Comparison of ENCODE assay signal across 8 cellular contexts in genomic region chr16:8905168-8905762, GRCh38. TPM values are rescaled to one million over a fixed set of nuclear protein-coding genes. Genes with fewer than 3 reads are reported as not detected.
DNase-seq lines count a peak whose midpoint lies in the region; ATAC-seq and TF ChIP-seq lines count a peak whose summit lies in the region.

No MANE protein-coding gene starts in this region.

- H3K27me3 ChIP-seq in adrenal gland, result no peaks in the 10 kb centered on the region

- H3K36me3 ChIP-seq in adrenal gland (replicated peaks in 1 of 2), result peaks cover 0 to 98% of the 10 kb centered on the region in 2 donors

- peaks cover 26% of the 10 kb centered on the region for H3K4me1 Mint-ChIP-seq in activated CD4-positive, alpha-beta T cell treated with anti-CD3 and anti-CD28 coated beads, Interleukin-2, amount 10 ng/mL, durations not matched to agents 7 days and 5 days
- peaks cover 0 to 7% (median 0%) of the 10 kb centered on the region in 3 donors for H3K4me1 Mint-ChIP-seq in naive B cell

- ATAC-seq in naive B cell (ENCODE audit: low read depth in 2 of 2) (peak; percentile 76 to 77), GM18873 (IDR thresholded peaks at IDR 0.05; ENCODE audit: low FRiP score, unreplicated experiment) (no peak)

- no peak for TF ChIP-seq POLR2A in adrenal gland (IDR thresholded peaks at IDR 0.05)

- no peak overlapping the region for H3K4me3 Mint-ChIP-seq in activated CD4-positive, alpha-beta T cell treated with anti-CD3 and anti-CD28 coated beads, Interleukin-2, amount 10 ng/mL, durations not matched to agents 7 days and 5 days
- H3K4me3 Mint-ChIP-seq in naive B cell, result no peak overlapping the region

- H3K4me1 ChIP-seq in adrenal gland (replicated peaks in 1 of 2), result peaks cover 0 to 15% of the 10 kb centered on the region in 2 donors

- 72 to 82% (median 79%) methylated on average over 13 of the region's 13 CpGs for WGBS in adrenal gland, 4 donors

- POLR2A ChIA-PET in activated CD4-positive, alpha-beta T cell treated with anti-CD3 and anti-CD28 coated beads, Interleukin-2, amount 10 ng/mL, durations not matched to agents 7 days and 5 days (lab: Charles Lee), result interaction anchor here (0.7 kb wide), 1 partner anchor 9 kb away, joined by 5 read pairs; no protein-coding TSS in a partner anchor

- no peaks in the 10 kb centered on the region for H3K9me3 Mint-ChIP-seq in activated CD4-positive, alpha-beta T cell treated with anti-CD3 and anti-CD28 coated beads, Interleukin-2, amount 10 ng/mL, durations not matched to agents 7 days and 5 days
- no peaks in the 10 kb centered on the region for H3K9me3 Mint-ChIP-seq in naive B cell

- H3K27ac Mint-ChIP-seq in activated CD4-positive, alpha-beta T cell treated with anti-CD3 and anti-CD28 coated beads, Interleukin-2, amount 10 ng/mL, durations not matched to agents 7 days and 5 days, result peak overlapping the region; percentile 12
- peak overlapping the region; percentile 3 to 59 (median 25) for H3K27ac Mint-ChIP-seq in naive B cell

- H3K27me3 Mint-ChIP-seq in activated CD4-positive, alpha-beta T cell treated with anti-CD3 and anti-CD28 coated beads, Interleukin-2, amount 10 ng/mL, durations not matched to agents 7 days and 5 days, result no peaks in the 10 kb centered on the region
- no peaks in the 10 kb centered on the region for H3K27me3 Mint-ChIP-seq in naive B cell

- H3K4me3 ChIP-seq in adrenal gland, result no peak overlapping the region

- DNase-seq in activated CD4-positive, alpha-beta T cell treated with anti-CD3 and anti-CD28 coated beads, Interleukin-2, amount 10 ng/mL, durations not matched to agents 7 days and 5 days, result peak; percentile 49
- no peak for DNase-seq in activated CD4-positive, alpha-beta T cell treated with anti-CD3 and anti-CD28 coated beads for 4 hours
- DNase-seq in MV-4-11 (lab: John Stamatoyannopoulos, UW) (peak; percentile 44), adrenal gland (no peak), naive B cell (peak; percentile 14), foreskin melanocyte (no peak), caudate nucleus (lab: John Stamatoyannopoulos, UW) (no peak)

- no peaks in the 10 kb centered on the region for H3K9me3 ChIP-seq in adrenal gland (replicated peaks in 1 of 3)

- no peak overlapping the region for H3K27ac ChIP-seq in adrenal gland
- no peak overlapping the region for H3K27ac ChIP-seq in caudate nucleus (ENCODE audit: low read depth, low read length)

- peaks cover 78% of the 10 kb centered on the region for H3K36me3 Mint-ChIP-seq in activated CD4-positive, alpha-beta T cell treated with anti-CD3 and anti-CD28 coated beads, Interleukin-2, amount 10 ng/mL, durations not matched to agents 7 days and 5 days (ENCODE audit: low read depth)
- peaks cover 11 to 27% of the 10 kb centered on the region in 2 donors for H3K36me3 Mint-ChIP-seq in naive B cell

- CTCF ChIA-PET in activated CD4-positive, alpha-beta T cell treated with anti-CD3 and anti-CD28 coated beads, Interleukin-2, amount 10 ng/mL, durations not matched to agents 7 days and 5 days (lab: Charles Lee), result interaction anchor here (1.5 kb wide), 1 partner anchor 19 kb away, joined by 4 read pairs; no protein-coding TSS in a partner anchor

- intact Hi-C loops in adrenal gland (cut with DNase I), result no loop called here

- TF ChIP-seq CTCF in adrenal gland (IDR thresholded peaks at IDR 0.05), result peak in 4 of 6 experiments; percentile 20 to 29 (median 24)

RNA-seq across cellular contexts. Expression of gene LITAFD, which starts 23.1 kb away (rescaled TPM):
- total RNA-seq in activated CD4-positive, alpha-beta T cell treated with anti-CD3 and anti-CD28 coated beads, Interleukin-2, amount 10 ng/mL, durations not matched to agents 7 days and 5 days, result not detected
- not detected for total RNA-seq in adrenal gland
- polyA plus RNA-seq in adrenal gland (not detected), naive B cell (ENCODE audit: low read depth in 6 of 6) (not detected)

RNA-seq across cellular contexts. Expression of gene CARHSP1, which starts 36.5 kb away (rescaled TPM):
- 100 to 1,000 TPM; 172 to 189 TPM for total RNA-seq in activated CD4-positive, alpha-beta T cell treated with anti-CD3 and anti-CD28 coated beads, Interleukin-2, amount 10 ng/mL, durations not matched to agents 7 days and 5 days
- total RNA-seq in adrenal gland, result 100 to 1,000 TPM; 124 to 314 (median 200) TPM
- polyA plus RNA-seq in adrenal gland (100 to 1,000 TPM in 2 of 3 donors, 10 to 100 TPM in 1; 87.6 to 194 (median 171) TPM), naive B cell (ENCODE audit: low read depth in 6 of 6) (10 to 100 TPM; 37.0 to 62.1 (median 50.3) TPM)

RNA-seq across cellular contexts. Expression of gene USP7, which starts 58.4 kb away (rescaled TPM):
- total RNA-seq in activated CD4-positive, alpha-beta T cell treated with anti-CD3 and anti-CD28 coated beads, Interleukin-2, amount 10 ng/mL, durations not matched to agents 7 days and 5 days, result 100 to 1,000 TPM; 157 to 160 TPM
- 10 to 100 TPM; 34.1 to 95.0 (median 75.8) TPM for total RNA-seq in adrenal gland
- polyA plus RNA-seq in adrenal gland, result 100 to 1,000 TPM in 1 of 3 donors, 10 to 100 TPM in 2; 23.7 to 121 (median 28.5) TPM
- polyA plus RNA-seq in naive B cell (ENCODE audit: low read depth in 6 of 6), result 10 to 100 TPM in 4 of 6 donors, 1 to 10 TPM in 2; 4.4 to 21.5 (median 12.2) TPM

Comparison
In these comparisons a context has a peak if more than half of its experiments do, and no peak if none do; other contexts are left out.
1. DNase-seq: peak in activated CD4-positive, alpha-beta T cell treated with anti-CD3 and anti-CD28 coated beads, Interleukin-2, amount 10 ng/mL, durations not matched to agents 7 days and 5 days (single experiment), MV-4-11 (single experiment) and naive B cell (single experiment); none in activated CD4-positive, alpha-beta T cell treated with anti-CD3 and anti-CD28 coated beads for 4 hours (0 of 2), adrenal gland (0 of 7), foreskin melanocyte (single experiment) and caudate nucleus (0 of 61).